ENCODE assay signal across 24 cellular contexts in the genomic region with DNA sequence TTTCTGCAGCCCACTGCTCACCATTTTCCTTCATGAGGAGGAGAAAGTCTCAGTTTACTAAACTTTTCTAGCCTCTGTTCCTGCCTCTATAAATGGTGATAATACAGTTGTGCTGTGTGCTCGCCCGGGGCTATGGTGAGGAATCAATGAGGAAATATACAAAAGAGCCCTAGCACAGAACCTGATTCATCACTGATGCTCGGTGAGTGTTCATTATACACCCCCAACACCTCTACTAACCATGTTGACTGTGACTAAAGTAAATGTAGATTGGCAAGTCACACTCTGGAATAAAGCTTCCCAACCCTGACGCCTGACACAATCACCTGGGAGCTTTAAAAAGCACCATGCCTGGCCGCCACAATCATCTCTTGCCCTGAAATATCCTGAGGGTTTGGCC.
"Had no signal": no experiment of that assay in that cellular context is flagged by ENCODE, and none has a peak within 500 bp of the region (broad histone marks: within the 10 kb centered on the region; RNA-seq: fewer than 3 reads in every experiment).

No MANE protein-coding gene starts in this region.

- H3K27me3 Mint-ChIP-seq: activated naive CD8-positive, alpha-beta T cell treated with anti-CD3 and anti-CD28 coated beads for 36 hours had no signal

- H3K9me3 Mint-ChIP-seq: activated CD4-positive, alpha-beta memory T cell treated with anti-CD3 and anti-CD28 coated beads, Interleukin-2, amount 10 ng/mL, durations not matched to agents 7 days and 5 days; activated naive CD8-positive, alpha-beta T cell treated with anti-CD3 and anti-CD28 coated beads for 36 hours; memory B cell; naive B cell; neural progenitor cell; stimulated activated memory B cell treated with anti-CD40 and anti-IgM and Interleukin-4, amounts not matched to agents 10 μg/mL and 1 μg/mL and 100 μg/mL, for 72 hours; T-helper 2 cell treated with Interferon-gamma antibody and Interleukin-4, amounts not matched to agents 5 μg/mL and 100 μg/mL, for 36 hours; WTC11 had no signal

- H3K4me3 Mint-ChIP-seq: activated CD4-positive, alpha-beta memory T cell treated with anti-CD3 and anti-CD28 coated beads, Interleukin-2, amount 10 ng/mL, durations not matched to agents 7 days and 5 days; activated CD8-positive, alpha-beta memory T cell treated with anti-CD3 and anti-CD28 coated beads, Interleukin-2, amount 10 ng/mL, durations not matched to agents 7 days and 5 days; activated naive CD8-positive, alpha-beta T cell treated with anti-CD3 and anti-CD28 coated beads for 36 hours; activated T-helper 17 cell treated with anti-CD3 and anti-CD28 coated beads, Interleukin-2, amount 50 U/mL, for 72 hours; memory B cell; naive B cell; neural progenitor cell; stimulated activated memory B cell treated with anti-CD40 and anti-IgM and Interleukin-4, amounts not matched to agents 10 μg/mL and 1 μg/mL and 100 μg/mL, for 72 hours; T-helper 2 cell treated with Interferon-gamma antibody and Interleukin-4, amounts not matched to agents 5 μg/mL and 100 μg/mL, for 36 hours; WTC11 had no signal

- H3K36me3 ChIP-seq: gastroesophageal sphincter, heart left ventricle, neural progenitor cell, spleen, upper lobe of right lung had no signal

- H3K27ac Mint-ChIP-seq: activated CD4-positive, alpha-beta memory T cell treated with anti-CD3 and anti-CD28 coated beads, Interleukin-2, amount 10 ng/mL, durations not matched to agents 7 days and 5 days; activated CD8-positive, alpha-beta memory T cell treated with anti-CD3 and anti-CD28 coated beads, Interleukin-2, amount 10 ng/mL, durations not matched to agents 7 days and 5 days; activated naive CD8-positive, alpha-beta T cell treated with anti-CD3 and anti-CD28 coated beads for 36 hours; activated T-helper 17 cell treated with anti-CD3 and anti-CD28 coated beads, Interleukin-2, amount 50 U/mL, for 72 hours; memory B cell; naive B cell; stimulated activated memory B cell treated with anti-CD40 and anti-IgM and Interleukin-4, amounts not matched to agents 10 μg/mL and 1 μg/mL and 100 μg/mL, for 72 hours; T-helper 2 cell treated with Interferon-gamma antibody and Interleukin-4, amounts not matched to agents 5 μg/mL and 100 μg/mL, for 36 hours; WTC11 had no signal

- H3K4me1 ChIP-seq: gastroesophageal sphincter, neural progenitor cell, spleen, upper lobe of right lung had no signal

- H3K4me3 ChIP-seq: dorsolateral prefrontal cortex, gastroesophageal sphincter, heart left ventricle, mucosa of descending colon, neural progenitor cell, spleen, testis, upper lobe of right lung had no signal

- DNase-seq: activated CD4-positive, alpha-beta memory T cell treated with anti-CD3 and anti-CD28 coated beads, Interleukin-2, amount 10 ng/mL, durations not matched to agents 7 days and 5 days; activated CD4-positive, alpha-beta T cell treated with anti-CD3 and anti-CD28 coated beads for 4 hours; activated CD8-positive, alpha-beta memory T cell treated with anti-CD3 and anti-CD28 coated beads, Interleukin-2, amount 10 ng/mL, durations not matched to agents 7 days and 5 days; activated naive CD4-positive, alpha-beta T cell; activated naive CD8-positive, alpha-beta T cell treated with anti-CD3 and anti-CD28 coated beads for 36 hours; activated T-cell treated with anti-CD3 and anti-CD28 coated beads, Interleukin-2, amount 50 U/mL, for 1 hour; amygdala; dorsolateral prefrontal cortex; heart left ventricle; kidney glomerular epithelial cell; left ventricle myocardium superior; mucosa of descending colon; naive B cell; spleen; stimulated activated CD4-positive, alpha-beta T cell treated with anti-CD3 and anti-CD28 coated beads, Interleukin-4, amount 100 ng/mL, for 4 hours; testis; upper lobe of right lung had no signal

- H3K9me3 ChIP-seq: gastroesophageal sphincter, heart left ventricle, mucosa of descending colon, spleen, testis, upper lobe of right lung had no signal

- H3K4me1 Mint-ChIP-seq: memory B cell; naive B cell; stimulated activated memory B cell treated with anti-CD40 and anti-IgM and Interleukin-4, amounts not matched to agents 10 μg/mL and 1 μg/mL and 100 μg/mL, for 72 hours had no signal

- H3K27me3 ChIP-seq: dorsolateral prefrontal cortex, gastroesophageal sphincter, heart left ventricle, neural progenitor cell, spleen, testis, upper lobe of right lung had no signal

- H3K36me3 Mint-ChIP-seq: activated naive CD8-positive, alpha-beta T cell treated with anti-CD3 and anti-CD28 coated beads for 36 hours; memory B cell; naive B cell; neural progenitor cell; stimulated activated memory B cell treated with anti-CD40 and anti-IgM and Interleukin-4, amounts not matched to agents 10 μg/mL and 1 μg/mL and 100 μg/mL, for 72 hours; WTC11 had no signal

- ATAC-seq: activated CD8-positive, alpha-beta memory T cell treated with anti-CD3 and anti-CD28 coated beads, Interleukin-2, amount 10 ng/mL, durations not matched to agents 7 days and 5 days; activated T-helper 17 cell treated with anti-CD3 and anti-CD28 coated beads, Interleukin-2, amount 50 U/mL, for 72 hours; gastroesophageal sphincter; heart left ventricle; left ventricle myocardium superior; mucosa of descending colon; stimulated activated memory B cell treated with anti-CD40 and anti-IgM and Interleukin-4, amounts not matched to agents 10 μg/mL and 1 μg/mL and 100 μg/mL, for 72 hours; upper lobe of right lung; WTC11 had no signal

- H3K27ac ChIP-seq: dorsolateral prefrontal cortex, gastroesophageal sphincter, heart left ventricle, neural progenitor cell, spleen, testis, upper lobe of right lung had no signal
